In genomic region chr7:100675581-100676350, GRCh38 we compare ENCODE assay signal across 1 cellular context.
A peak's percentile ranks its signal among the peaks of the same experiment; 100 is the strongest.
TF ChIP-seq lines count a peak whose summit lies in the region.

No MANE protein-coding gene starts in this region.

TF ChIP-seq in K562, 482 proteins besides CTCF, POLR2A, EP300 and RAD21 (continued from another document and continues in another):
- TF ChIP-seq ZBTB9 (CRISPR knock-in tag; IDR thresholded peaks at IDR 0.05) (no peak), TBP (optimal IDR thresholded peaks at IDR 0.05; ENCODE audit: low read depth, low read length) (peak; percentile 55), TGIF2 (CRISPR knock-in tag; IDR thresholded peaks at IDR 0.05) (no peak), ZZZ3 (IDR thresholded peaks at IDR 0.05) (no peak), HDGF (IDR thresholded peaks at IDR 0.05) (no peak), SIRT6 (IDR thresholded peaks at IDR 0.05; ENCODE audit: low read depth, low read length) (no peak), TAF9B (IDR thresholded peaks at IDR 0.05; ENCODE audit: partially characterized antibody) (no peak), ZNF3 (CRISPR knock-in tag; IDR thresholded peaks at IDR 0.05) (no peak), IFI16 (CRISPR knock-in tag; IDR thresholded peaks at IDR 0.05) (no peak), ARHGAP35 (IDR thresholded peaks at IDR 0.05; ENCODE audit: partially characterized antibody) (no peak), BMI1 (IDR thresholded peaks at IDR 0.05; ENCODE audit: low read length) (peak; percentile 89), CEBPB (tag; IDR thresholded peaks at IDR 0.05) (no peak), SETDB1 (IDR thresholded peaks at IDR 0.05; ENCODE audit: low read length) (no peak), CHCHD3 (CRISPR knock-in tag; IDR thresholded peaks at IDR 0.05) (no peak), TBL1XR1 (IDR thresholded peaks at IDR 0.05; ENCODE audit: low read length in 2 of 2) (no peak), KAT2B (IDR thresholded peaks at IDR 0.05; ENCODE audit: low read depth, low read length) (no peak), TAF1 (IDR thresholded peaks at IDR 0.05; ENCODE audit: control insufficient read depth, extremely low read depth, insufficient read depth, low read length, severe bottlenecking) (no peak), PML (IDR thresholded peaks at IDR 0.05; ENCODE audit: low read length) (no peak), BRD9 (IDR thresholded peaks at IDR 0.05; ENCODE audit: low read depth, partially characterized antibody) (no peak), RBM15 (IDR thresholded peaks at IDR 0.05; ENCODE audit: insufficient read depth, low read length) (no peak), TCF3 (CRISPR knock-in tag; IDR thresholded peaks at IDR 0.05) (no peak), ZBTB7A (IDR thresholded peaks at IDR 0.05; ENCODE audit: borderline replicate concordance, control insufficient read depth, low read depth, low read length) (peak; percentile 70), POU5F1 (IDR thresholded peaks at IDR 0.05; ENCODE audit: borderline replicate concordance, low read depth, low read length, partially characterized antibody) (no peak), TEAD1 (CRISPR knock-in tag; IDR thresholded peaks at IDR 0.05) (no peak), RFX5 (IDR thresholded peaks at IDR 0.05; ENCODE audit: low read depth, low read length) (no peak), CBFA2T2 (conservative IDR thresholded peaks at IDR 0.05) (no peak), GTF2F1 (IDR thresholded peaks at IDR 0.05; ENCODE audit: low read depth, low read length) (no peak), TAL1 (IDR thresholded peaks at IDR 0.05) (no peak), L3MBTL2 (IDR thresholded peaks at IDR 0.05) (no peak), TFAP4 (CRISPR knock-in tag; IDR thresholded peaks at IDR 0.05; ENCODE audit: borderline replicate concordance) (peak; percentile 62; the same call in 1 of the 2 replicates), CHD1 (IDR thresholded peaks at IDR 0.05; ENCODE audit: low read length) (no peak), PHTF2 (CRISPR knock-in tag; IDR thresholded peaks at IDR 0.05) (no peak), TRIM28 (IDR thresholded peaks at IDR 0.05) (no peak), MBD1 (CRISPR knock-in tag; IDR thresholded peaks at IDR 0.05) (no peak), CBX5 (IDR thresholded peaks at IDR 0.05; ENCODE audit: borderline replicate concordance, low read depth) (no peak), AFF4 (CRISPR knock-in tag; IDR thresholded peaks at IDR 0.05) (no peak), SREBF2 (CRISPR knock-in tag; IDR thresholded peaks at IDR 0.05) (no peak), HMBOX1 (IDR thresholded peaks at IDR 0.05) (no peak), SIX5 (IDR thresholded peaks at IDR 0.05; ENCODE audit: borderline replicate concordance in 1 of 2, insufficient read depth in 1 of 2, low read depth in 1 of 2, low read length in 2 of 2) (no peak), ELF2 (CRISPR knock-in tag; IDR thresholded peaks at IDR 0.05) (0 out of 2 replicates have a peak, but pooled peaks have one; percentile 29), BHLHE40 (IDR thresholded peaks at IDR 0.05; ENCODE audit: low read length) (no peak), DIDO1 (tag; IDR thresholded peaks at IDR 0.05; ENCODE audit: low read depth) (no peak), HNRNPLL (IDR thresholded peaks at IDR 0.05; ENCODE audit: low read depth, low read length, poor library complexity, severe bottlenecking) (no peak), GABPB1 (CRISPR knock-in tag; IDR thresholded peaks at IDR 0.05) (no peak), DEAF1 (CRISPR knock-in tag; IDR thresholded peaks at IDR 0.05) (no peak), FOXM1 (IDR thresholded peaks at IDR 0.05; ENCODE audit: low read depth) (peak; percentile 50), FOXM1 (CRISPR knock-in tag; IDR thresholded peaks at IDR 0.05; ENCODE audit: low read depth) (no peak), DDX20 (tag; IDR thresholded peaks at IDR 0.05; ENCODE audit: low read depth) (no peak), ZNF280A (IDR thresholded peaks at IDR 0.05; ENCODE audit: low read depth, partially characterized antibody) (no peak), STAT5B (CRISPR knock-in tag; IDR thresholded peaks at IDR 0.05) (no peak), TRIM24 (IDR thresholded peaks at IDR 0.05) (no peak), MTA3 (IDR thresholded peaks at IDR 0.05; ENCODE audit: borderline replicate concordance) (no peak), CBX1 (IDR thresholded peaks at IDR 0.05; ENCODE audit: low read depth) (no peak), GMEB1 (CRISPR knock-in tag; IDR thresholded peaks at IDR 0.05) (no peak), ZNF23 (CRISPR knock-in tag; IDR thresholded peaks at IDR 0.05) (no peak), ZNF583 (CRISPR knock-in tag; IDR thresholded peaks at IDR 0.05) (no peak), ZNF695 (CRISPR knock-in tag; IDR thresholded peaks at IDR 0.05) (no peak), MAFG (tag; conservative IDR thresholded peaks at IDR 0.05) (no peak), RCOR1 (IDR thresholded peaks at IDR 0.05; ENCODE audit: borderline replicate concordance in 1 of 2, low read depth in 2 of 2, low read length in 2 of 2) (peak in 1 of 2 experiments; percentile 59; a peak in 1 of 4 replicates), MECOM (CRISPR knock-in tag; IDR thresholded peaks at IDR 0.05) (no peak), ZNF518B (CRISPR knock-in tag; IDR thresholded peaks at IDR 0.05) (no peak)
